In genomic region chr20:34808583-34808982, GRCh38 we compare ENCODE assay signal across 1 cellular context.
TF ChIP-seq lines count a peak whose summit lies in the region.

No MANE protein-coding gene starts in this region.

TF ChIP-seq in HepG2, 621 proteins besides CTCF, POLR2A, EP300 and RAD21 (continued from another document):
- TF ChIP-seq POGZ (CRISPR knock-in tag; IDR thresholded peaks at IDR 0.05) (0 out of 2 replicates have a peak, but pooled peaks have one; percentile 5), ZNF7 (CRISPR knock-in tag; IDR thresholded peaks at IDR 0.05) (peak; percentile 99), ZNF703 (CRISPR knock-in tag; IDR thresholded peaks at IDR 0.05; ENCODE audit: borderline replicate concordance) (no peak), SALL1 (CRISPR knock-in tag; IDR thresholded peaks at IDR 0.05) (0 out of 2 replicates have a peak, but pooled peaks have one; percentile 19), ZNF563 (CRISPR knock-in tag; IDR thresholded peaks at IDR 0.05) (no peak), MED8 (CRISPR knock-in tag; IDR thresholded peaks at IDR 0.05; ENCODE audit: insufficient replicate concordance) (no peak), CBX5 (CRISPR knock-in tag; IDR thresholded peaks at IDR 0.05; ENCODE audit: borderline replicate concordance) (0 out of 2 replicates have a peak, but pooled peaks have one; percentile 29), ZSCAN20 (CRISPR knock-in tag; IDR thresholded peaks at IDR 0.05; ENCODE audit: borderline replicate concordance) (no peak), ZNF775 (CRISPR knock-in tag; IDR thresholded peaks at IDR 0.05; ENCODE audit: borderline replicate concordance) (no peak), ZUFSP (CRISPR knock-in tag; IDR thresholded peaks at IDR 0.05; ENCODE audit: borderline replicate concordance) (no peak), MEIS2 (CRISPR knock-in tag; IDR thresholded peaks at IDR 0.05) (peak; percentile 33; the same call in 1 of the 2 replicates)
- TF ChIP-seq, protein P1, sequence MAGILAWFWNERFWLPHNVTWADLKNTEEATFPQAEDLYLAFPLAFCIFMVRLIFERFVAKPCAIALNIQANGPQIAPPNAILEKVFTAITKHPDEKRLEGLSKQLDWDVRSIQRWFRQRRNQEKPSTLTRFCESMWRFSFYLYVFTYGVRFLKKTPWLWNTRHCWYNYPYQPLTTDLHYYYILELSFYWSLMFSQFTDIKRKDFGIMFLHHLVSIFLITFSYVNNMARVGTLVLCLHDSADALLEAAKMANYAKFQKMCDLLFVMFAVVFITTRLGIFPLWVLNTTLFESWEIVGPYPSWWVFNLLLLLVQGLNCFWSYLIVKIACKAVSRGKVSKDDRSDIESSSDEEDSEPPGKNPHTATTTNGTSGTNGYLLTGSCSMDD (CRISPR knock-in tag; IDR thresholded peaks at IDR 0.05): no peak
TF ChIP-seq in HepG2: peak in this region for 8.
